Comparison of ENCODE assay signal across 16 cellular contexts in the genomic region with DNA sequence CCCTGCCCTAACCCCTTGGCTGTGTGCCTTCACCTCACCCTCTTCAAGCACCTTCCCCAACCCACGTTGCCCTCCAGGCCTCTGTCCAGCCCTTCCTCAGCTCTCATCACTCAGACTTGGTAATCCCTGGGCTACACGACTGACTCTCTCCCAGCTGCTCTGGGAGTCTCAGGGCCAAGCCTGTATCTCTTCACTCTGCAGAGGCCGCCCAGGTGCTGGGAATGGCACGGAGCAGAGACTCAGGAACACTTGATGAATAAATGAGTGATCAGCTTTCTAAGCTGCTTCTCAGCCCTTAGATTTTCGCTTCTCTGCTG. TPM values are rescaled to one million over a fixed set of nuclear protein-coding genes. Genes with fewer than 3 reads are reported as not detected.
"Had no signal": no experiment of that assay in that cellular context is flagged by ENCODE, and none has a peak within 500 bp of the region (broad histone marks: within the 10 kb centered on the region; RNA-seq: fewer than 3 reads in every experiment).

No MANE protein-coding gene starts in this region.

- FAIRE-seq: TTC549 had no signal

- ATAC-seq: activated CD4-positive, alpha-beta T cell treated with anti-CD3 and anti-CD28 coated beads for 36 hours; effector memory CD8-positive, alpha-beta T cell; mucosa of descending colon; WTC11 had no signal

- H3K27ac ChIP-seq: neutrophil, thyroid gland, uterus had no signal

- H3K4me1 ChIP-seq: thyroid gland, uterus had no signal

- H3K9me3 ChIP-seq: mucosa of descending colon, neutrophil, thyroid gland, uterus had no signal

- H3K27me3 ChIP-seq: thyroid gland, uterus had no signal

- H3K4me3 ChIP-seq: mucosa of descending colon, thyroid gland, uterus had no signal

- H3K36me3 ChIP-seq: neutrophil, thyroid gland, uterus had no signal

- DNase-seq: activated CD4-positive, alpha-beta T cell treated with anti-CD3 and anti-CD28 coated beads for 36 hours; activated CD4-positive, alpha-beta T cell treated with anti-CD3 and anti-CD28 coated beads, Interleukin-2, amount 50 U/mL, for 48 hours; activated gamma-delta T cell treated with Interleukin-2 at 50 U/mL for 16 hours; activated T-cell treated with anti-CD3 and anti-CD28 coated beads for 4 hours; effector memory CD8-positive, alpha-beta T cell; mucosa of descending colon; naive B cell; retina; stimulated activated naive CD4-positive, alpha-beta T cell; thyroid gland; uterus had no signal

RNA-seq across cellular contexts. Expression of gene CYP46A1, which starts 15.1 kb away (rescaled TPM):
- total RNA-seq: activated T-helper 1 cell treated with anti-CD3 and anti-CD28 coated beads, Interleukin-12 subunit alpha, Interleukin-12 subunit beta, Interleukin-2, Interleukin-4 antibody, amounts not matched to agents 30 ng/mL and 10 ng/mL and 1 ng/mL, durations not matched to agents 14 hours and 24 hours and 36 hours had no signal

RNA-seq across cellular contexts. Expression of gene HHIPL1, which starts 24.0 kb away (rescaled TPM):
- total RNA-seq: activated T-helper 1 cell treated with anti-CD3 and anti-CD28 coated beads, Interleukin-12 subunit alpha, Interleukin-12 subunit beta, Interleukin-2, Interleukin-4 antibody, amounts not matched to agents 30 ng/mL and 10 ng/mL and 1 ng/mL, durations not matched to agents 14 hours and 24 hours and 36 hours; T-helper 2 cell treated with Interferon-gamma antibody and Interleukin-4, amounts not matched to agents 100 ng/mL and 5 ng/mL, for 36 hours had no signal
